Comparison of ENCODE assay signal across 1 cellular context in genomic region chr4:98204236-98204553, GRCh38.
TF ChIP-seq lines count a peak whose summit lies in the region.

No MANE protein-coding gene starts in this region.

TF ChIP-seq in GM12878, 131 proteins besides CTCF, POLR2A, EP300 and RAD21 (continued from another document and continues in another):
- TF ChIP-seq, protein P1, sequence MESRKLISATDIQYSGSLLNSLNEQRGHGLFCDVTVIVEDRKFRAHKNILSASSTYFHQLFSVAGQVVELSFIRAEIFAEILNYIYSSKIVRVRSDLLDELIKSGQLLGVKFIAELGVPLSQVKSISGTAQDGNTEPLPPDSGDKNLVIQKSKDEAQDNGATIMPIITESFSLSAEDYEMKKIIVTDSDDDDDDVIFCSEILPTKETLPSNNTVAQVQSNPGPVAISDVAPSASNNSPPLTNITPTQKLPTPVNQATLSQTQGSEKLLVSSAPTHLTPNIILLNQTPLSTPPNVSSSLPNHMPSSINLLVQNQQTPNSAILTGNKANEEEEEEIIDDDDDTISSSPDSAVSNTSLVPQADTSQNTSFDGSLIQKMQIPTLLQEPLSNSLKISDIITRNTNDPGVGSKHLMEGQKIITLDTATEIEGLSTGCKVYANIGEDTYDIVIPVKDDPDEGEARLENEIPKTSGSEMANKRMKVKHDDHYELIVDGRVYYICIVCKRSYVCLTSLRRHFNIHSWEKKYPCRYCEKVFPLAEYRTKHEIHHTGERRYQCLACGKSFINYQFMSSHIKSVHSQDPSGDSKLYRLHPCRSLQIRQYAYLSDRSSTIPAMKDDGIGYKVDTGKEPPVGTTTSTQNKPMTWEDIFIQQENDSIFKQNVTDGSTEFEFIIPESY (IDR thresholded peaks at IDR 0.05): no peak
- TF ChIP-seq BCL11A (IDR thresholded peaks at IDR 0.05; ENCODE audit: low read depth, low read length): peak; percentile 44; the same call in 1 of the 2 replicates
- TF ChIP-seq JUNB (IDR thresholded peaks at IDR 0.05): no peak
- no peak for TF ChIP-seq MYB (IDR thresholded peaks at IDR 0.05; ENCODE audit: borderline replicate concordance, low read depth, low read length)
- TF ChIP-seq, protein P2, sequence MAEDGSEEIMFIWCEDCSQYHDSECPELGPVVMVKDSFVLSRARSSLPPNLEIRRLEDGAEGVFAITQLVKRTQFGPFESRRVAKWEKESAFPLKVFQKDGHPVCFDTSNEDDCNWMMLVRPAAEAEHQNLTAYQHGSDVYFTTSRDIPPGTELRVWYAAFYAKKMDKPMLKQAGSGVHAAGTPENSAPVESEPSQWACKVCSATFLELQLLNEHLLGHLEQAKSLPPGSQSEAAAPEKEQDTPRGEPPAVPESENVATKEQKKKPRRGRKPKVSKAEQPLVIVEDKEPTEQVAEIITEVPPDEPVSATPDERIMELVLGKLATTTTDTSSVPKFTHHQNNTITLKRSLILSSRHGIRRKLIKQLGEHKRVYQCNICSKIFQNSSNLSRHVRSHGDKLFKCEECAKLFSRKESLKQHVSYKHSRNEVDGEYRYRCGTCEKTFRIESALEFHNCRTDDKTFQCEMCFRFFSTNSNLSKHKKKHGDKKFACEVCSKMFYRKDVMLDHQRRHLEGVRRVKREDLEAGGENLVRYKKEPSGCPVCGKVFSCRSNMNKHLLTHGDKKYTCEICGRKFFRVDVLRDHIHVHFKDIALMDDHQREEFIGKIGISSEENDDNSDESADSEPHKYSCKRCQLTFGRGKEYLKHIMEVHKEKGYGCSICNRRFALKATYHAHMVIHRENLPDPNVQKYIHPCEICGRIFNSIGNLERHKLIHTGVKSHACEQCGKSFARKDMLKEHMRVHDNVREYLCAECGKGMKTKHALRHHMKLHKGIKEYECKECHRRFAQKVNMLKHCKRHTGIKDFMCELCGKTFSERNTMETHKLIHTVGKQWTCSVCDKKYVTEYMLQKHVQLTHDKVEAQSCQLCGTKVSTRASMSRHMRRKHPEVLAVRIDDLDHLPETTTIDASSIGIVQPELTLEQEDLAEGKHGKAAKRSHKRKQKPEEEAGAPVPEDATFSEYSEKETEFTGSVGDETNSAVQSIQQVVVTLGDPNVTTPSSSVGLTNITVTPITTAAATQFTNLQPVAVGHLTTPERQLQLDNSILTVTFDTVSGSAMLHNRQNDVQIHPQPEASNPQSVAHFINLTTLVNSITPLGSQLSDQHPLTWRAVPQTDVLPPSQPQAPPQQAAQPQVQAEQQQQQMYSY (CRISPR knock-in tag; IDR thresholded peaks at IDR 0.05): no peak
- peak; percentile 50; the same call in 1 of the 2 replicates for TF ChIP-seq MTA2 (IDR thresholded peaks at IDR 0.05; ENCODE audit: low read depth)
- TF ChIP-seq NFYA (IDR thresholded peaks at IDR 0.05; ENCODE audit: borderline replicate concordance, low read depth, low read length): no peak
- TF ChIP-seq PKNOX1 (IDR thresholded peaks at IDR 0.05): peak; percentile 14; the same call in 1 of the 2 replicates
- TF ChIP-seq RUNX3 (IDR thresholded peaks at IDR 0.05; ENCODE audit: low read length): peak; percentile 59
- TF ChIP-seq IRF4 (IDR thresholded peaks at IDR 0.05; ENCODE audit: low read depth, low read length): no peak
- no peak for TF ChIP-seq HDGF (IDR thresholded peaks at IDR 0.05)
- no peak for TF ChIP-seq EED (IDR thresholded peaks at IDR 0.05; ENCODE audit: low read depth)
- no peak for TF ChIP-seq ETV6 (conservative IDR thresholded peaks at IDR 0.05 in 1 of 2, IDR thresholded peaks at IDR 0.05 in 1 of 2; ENCODE audit: borderline replicate concordance in 1 of 2, low read depth in 1 of 2)
- TF ChIP-seq, protein P3, sequence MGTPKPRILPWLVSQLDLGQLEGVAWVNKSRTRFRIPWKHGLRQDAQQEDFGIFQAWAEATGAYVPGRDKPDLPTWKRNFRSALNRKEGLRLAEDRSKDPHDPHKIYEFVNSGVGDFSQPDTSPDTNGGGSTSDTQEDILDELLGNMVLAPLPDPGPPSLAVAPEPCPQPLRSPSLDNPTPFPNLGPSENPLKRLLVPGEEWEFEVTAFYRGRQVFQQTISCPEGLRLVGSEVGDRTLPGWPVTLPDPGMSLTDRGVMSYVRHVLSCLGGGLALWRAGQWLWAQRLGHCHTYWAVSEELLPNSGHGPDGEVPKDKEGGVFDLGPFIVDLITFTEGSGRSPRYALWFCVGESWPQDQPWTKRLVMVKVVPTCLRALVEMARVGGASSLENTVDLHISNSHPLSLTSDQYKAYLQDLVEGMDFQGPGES (IDR thresholded peaks at IDR 0.05): no peak
- TF ChIP-seq SREBF1 (IDR thresholded peaks at IDR 0.05; ENCODE audit: low read length): no peak
- TF ChIP-seq RBBP5 (conservative IDR thresholded peaks at IDR 0.05): no peak
- TF ChIP-seq CHD4 (IDR thresholded peaks at IDR 0.05): no peak
- TF ChIP-seq, protein P4, sequence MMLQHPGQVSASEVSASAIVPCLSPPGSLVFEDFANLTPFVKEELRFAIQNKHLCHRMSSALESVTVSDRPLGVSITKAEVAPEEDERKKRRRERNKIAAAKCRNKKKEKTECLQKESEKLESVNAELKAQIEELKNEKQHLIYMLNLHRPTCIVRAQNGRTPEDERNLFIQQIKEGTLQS (IDR thresholded peaks at IDR 0.05; ENCODE audit: borderline replicate concordance, extremely low read depth, low read depth, low read length): no peak
- no peak for TF ChIP-seq RB1 (IDR thresholded peaks at IDR 0.05; ENCODE audit: borderline replicate concordance)
- TF ChIP-seq RAD51 (IDR thresholded peaks at IDR 0.05): no peak
- no peak for TF ChIP-seq ZZZ3 (IDR thresholded peaks at IDR 0.05; ENCODE audit: control insufficient read depth, insufficient read length, low read depth)
- TF ChIP-seq ELK1 (IDR thresholded peaks at IDR 0.05; ENCODE audit: low read depth, low read length): no peak
- no peak for TF ChIP-seq E2F8 (IDR thresholded peaks at IDR 0.05; ENCODE audit: low read depth, partially characterized antibody)
- peak; percentile 70; the same call in 1 of the 2 replicates for TF ChIP-seq SPI1 (IDR thresholded peaks at IDR 0.05; ENCODE audit: borderline replicate concordance, insufficient read depth, low read depth, low read length)
- no peak for TF ChIP-seq CBX3 (IDR thresholded peaks at IDR 0.05; ENCODE audit: borderline replicate concordance, low read depth)
- no peak for TF ChIP-seq CHD1 (IDR thresholded peaks at IDR 0.05; ENCODE audit: low read depth, low read length)
- no peak for TF ChIP-seq IKZF2 (IDR thresholded peaks at IDR 0.05)
- TF ChIP-seq, protein P5, sequence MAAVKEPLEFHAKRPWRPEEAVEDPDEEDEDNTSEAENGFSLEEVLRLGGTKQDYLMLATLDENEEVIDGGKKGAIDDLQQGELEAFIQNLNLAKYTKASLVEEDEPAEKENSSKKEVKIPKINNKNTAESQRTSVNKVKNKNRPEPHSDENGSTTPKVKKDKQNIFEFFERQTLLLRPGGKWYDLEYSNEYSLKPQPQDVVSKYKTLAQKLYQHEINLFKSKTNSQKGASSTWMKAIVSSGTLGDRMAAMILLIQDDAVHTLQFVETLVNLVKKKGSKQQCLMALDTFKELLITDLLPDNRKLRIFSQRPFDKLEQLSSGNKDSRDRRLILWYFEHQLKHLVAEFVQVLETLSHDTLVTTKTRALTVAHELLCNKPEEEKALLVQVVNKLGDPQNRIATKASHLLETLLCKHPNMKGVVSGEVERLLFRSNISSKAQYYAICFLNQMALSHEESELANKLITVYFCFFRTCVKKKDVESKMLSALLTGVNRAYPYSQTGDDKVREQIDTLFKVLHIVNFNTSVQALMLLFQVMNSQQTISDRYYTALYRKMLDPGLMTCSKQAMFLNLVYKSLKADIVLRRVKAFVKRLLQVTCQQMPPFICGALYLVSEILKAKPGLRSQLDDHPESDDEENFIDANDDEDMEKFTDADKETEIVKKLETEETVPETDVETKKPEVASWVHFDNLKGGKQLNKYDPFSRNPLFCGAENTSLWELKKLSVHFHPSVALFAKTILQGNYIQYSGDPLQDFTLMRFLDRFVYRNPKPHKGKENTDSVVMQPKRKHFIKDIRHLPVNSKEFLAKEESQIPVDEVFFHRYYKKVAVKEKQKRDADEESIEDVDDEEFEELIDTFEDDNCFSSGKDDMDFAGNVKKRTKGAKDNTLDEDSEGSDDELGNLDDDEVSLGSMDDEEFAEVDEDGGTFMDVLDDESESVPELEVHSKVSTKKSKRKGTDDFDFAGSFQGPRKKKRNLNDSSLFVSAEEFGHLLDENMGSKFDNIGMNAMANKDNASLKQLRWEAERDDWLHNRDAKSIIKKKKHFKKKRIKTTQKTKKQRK (IDR thresholded peaks at IDR 0.05; ENCODE audit: low read depth, low read length): no peak
- no peak for TF ChIP-seq ZBTB40 (IDR thresholded peaks at IDR 0.05; ENCODE audit: borderline replicate concordance)
- TF ChIP-seq CHD2 (IDR thresholded peaks at IDR 0.05; ENCODE audit: borderline replicate concordance, low read depth, low read length): no peak
- TF ChIP-seq NR2F1 (conservative IDR thresholded peaks at IDR 0.05): no peak
- TF ChIP-seq PML (IDR thresholded peaks at IDR 0.05; ENCODE audit: low read length): no peak
- TF ChIP-seq, protein P6, sequence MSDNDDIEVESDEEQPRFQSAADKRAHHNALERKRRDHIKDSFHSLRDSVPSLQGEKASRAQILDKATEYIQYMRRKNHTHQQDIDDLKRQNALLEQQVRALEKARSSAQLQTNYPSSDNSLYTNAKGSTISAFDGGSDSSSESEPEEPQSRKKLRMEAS (IDR thresholded peaks at IDR 0.05; ENCODE audit: low read depth, low read length): no peak
- TF ChIP-seq, protein P7, sequence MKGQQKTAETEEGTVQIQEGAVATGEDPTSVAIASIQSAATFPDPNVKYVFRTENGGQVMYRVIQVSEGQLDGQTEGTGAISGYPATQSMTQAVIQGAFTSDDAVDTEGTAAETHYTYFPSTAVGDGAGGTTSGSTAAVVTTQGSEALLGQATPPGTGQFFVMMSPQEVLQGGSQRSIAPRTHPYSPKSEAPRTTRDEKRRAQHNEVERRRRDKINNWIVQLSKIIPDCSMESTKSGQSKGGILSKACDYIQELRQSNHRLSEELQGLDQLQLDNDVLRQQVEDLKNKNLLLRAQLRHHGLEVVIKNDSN (IDR thresholded peaks at IDR 0.05; ENCODE audit: borderline replicate concordance, extremely low read length, insufficient read depth, low read depth, low read length): no peak
- no peak for TF ChIP-seq KDM1A (IDR thresholded peaks at IDR 0.05; ENCODE audit: borderline replicate concordance)
